Comparison of ENCODE assay signal across 8 cellular contexts in the genomic region with DNA sequence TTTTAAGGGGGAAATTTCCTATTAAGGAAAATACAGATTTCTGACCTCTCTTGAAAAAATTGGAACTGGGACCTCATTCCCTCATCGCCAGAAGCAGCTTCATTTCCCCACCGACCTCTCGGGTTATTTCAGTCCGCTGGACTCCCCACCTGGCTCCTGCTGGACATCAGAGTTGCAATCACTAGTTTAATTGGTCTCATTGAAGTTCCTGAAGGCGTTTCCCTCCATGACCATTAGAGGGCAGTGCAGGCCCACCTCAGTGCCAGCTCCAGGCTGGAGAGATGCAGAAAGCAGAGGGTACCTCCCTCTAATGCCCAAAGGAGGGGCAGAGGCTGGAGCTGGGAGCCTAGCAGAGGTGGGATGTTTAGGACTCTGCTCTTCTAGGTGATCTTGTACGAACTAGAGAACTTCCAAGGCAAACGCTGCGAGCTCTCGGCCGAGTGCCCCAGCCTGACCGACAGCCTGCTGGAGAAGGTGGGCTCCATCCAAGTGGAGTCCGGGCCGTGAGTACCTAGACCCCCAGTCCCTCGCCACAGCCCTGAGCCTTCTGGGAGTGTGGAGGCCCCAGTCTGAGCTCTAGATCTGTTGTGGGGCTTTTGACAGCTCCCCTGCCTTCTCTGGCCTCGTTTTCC. TPM values are rescaled to one million over a fixed set of nuclear protein-coding genes. Genes with fewer than 3 reads are reported as not detected.
A peak's percentile ranks its signal among the peaks of the same experiment; 100 is the strongest.
DNase-seq lines count a peak whose midpoint lies in the region; ATAC-seq and TF ChIP-seq lines count a peak whose summit lies in the region.

No MANE protein-coding gene starts in this region.

- DNase-seq in Right ventricle myocardium inferior (ENCODE audit: missing footprints), result no peak
- DNase-seq in cardiac septum (ENCODE audit: low spot score), result no peak
- DNase-seq in NCI-H345 treated with DMSO at 0.1 percent for 48 hours (lab: John Stamatoyannopoulos, UW; ENCODE audit: unreplicated experiment), result peak; percentile 13
- DNase-seq in activated CD4-positive, alpha-beta T cell treated with anti-CD3 and anti-CD28 coated beads, Interleukin-2, amount 10 ng/mL, durations not matched to agents 7 days and 5 days, result peak; percentile 63
- DNase-seq in dorsolateral prefrontal cortex, result peak in 6 of 10 donors; percentile 42 to 73 (median 62)
- peak; percentile 45 for DNase-seq in lung (ENCODE audit: low spot score)
- DNase-seq in stimulated activated CD8-positive, alpha-beta memory T cell treated with anti-CD3 and anti-CD28 coated beads, Interleukin-15, amount 100 ng/mL, for 48 hours (ENCODE audit: low read depth in 2 of 2), result peak; percentile 14 to 32
- no peak for DNase-seq in mesenteric fat pad (ENCODE audit: low spot score)

- H3K4me3 ChIP-seq in dorsolateral prefrontal cortex, result no peak overlapping the region
- H3K4me3 ChIP-seq in lung, result no peak overlapping the region

- intact Hi-C loops in Right ventricle myocardium inferior (cut with DNase I), result no loop called here
- intact Hi-C loops in cardiac septum (cut with DNase I), result loop anchor here (5.0 kb wide), 1 partner anchor 135 kb away; no protein-coding TSS in a partner anchor
- intact Hi-C loops in dorsolateral prefrontal cortex (cut with DNase I), result no loop called here

- POLR2A ChIA-PET in activated CD4-positive, alpha-beta T cell treated with anti-CD3 and anti-CD28 coated beads, Interleukin-2, amount 10 ng/mL, durations not matched to agents 7 days and 5 days (lab: Charles Lee), result no interaction called here

- no peak overlapping the region for H3K27ac Mint-ChIP-seq in activated CD4-positive, alpha-beta T cell treated with anti-CD3 and anti-CD28 coated beads, Interleukin-2, amount 10 ng/mL, durations not matched to agents 7 days and 5 days

- H3K36me3 Mint-ChIP-seq in activated CD4-positive, alpha-beta T cell treated with anti-CD3 and anti-CD28 coated beads, Interleukin-2, amount 10 ng/mL, durations not matched to agents 7 days and 5 days (ENCODE audit: low read depth), result no peaks in the 10 kb centered on the region

- no peaks in the 10 kb centered on the region for H3K27me3 Mint-ChIP-seq in activated CD4-positive, alpha-beta T cell treated with anti-CD3 and anti-CD28 coated beads, Interleukin-2, amount 10 ng/mL, durations not matched to agents 7 days and 5 days

- H3K27me3 ChIP-seq in dorsolateral prefrontal cortex, result no peaks in the 10 kb centered on the region
- no peaks in the 10 kb centered on the region for H3K27me3 ChIP-seq in lung (ENCODE audit: control insufficient read depth, insufficient read depth)

- no peaks in the 10 kb centered on the region for H3K4me1 ChIP-seq in lung (ENCODE audit: control insufficient read depth in 2 of 2, insufficient read depth in 2 of 2, low read length in 2 of 2)

- peak; percentile 57 to 91 (median 82) for TF ChIP-seq CTCF in dorsolateral prefrontal cortex (IDR thresholded peaks at IDR 0.05 in 54 of 56, conservative IDR thresholded peaks at IDR 0.05 in 2 of 56; ENCODE audit: low read depth in 1 of 56, partially characterized antibody in 56 of 56)
- TF ChIP-seq CTCF in lung (IDR thresholded peaks at IDR 0.05; ENCODE audit: control extremely low read depth, extremely low read depth), result peak; percentile 69

- no peaks in the 10 kb centered on the region for H3K9me3 Mint-ChIP-seq in activated CD4-positive, alpha-beta T cell treated with anti-CD3 and anti-CD28 coated beads, Interleukin-2, amount 10 ng/mL, durations not matched to agents 7 days and 5 days

- peak; percentile 34 for ATAC-seq in Right ventricle myocardium inferior
- ATAC-seq in lung (ENCODE audit: insufficient read depth, low FRiP score), result peak; percentile 62

- H3K9me3 ChIP-seq in lung (ENCODE audit: control insufficient read depth in 2 of 2, insufficient read depth in 1 of 2, low read length in 1 of 2), result no peaks in the 10 kb centered on the region

- H3K4me1 Mint-ChIP-seq in activated CD4-positive, alpha-beta T cell treated with anti-CD3 and anti-CD28 coated beads, Interleukin-2, amount 10 ng/mL, durations not matched to agents 7 days and 5 days, result peaks cover 9% of the 10 kb centered on the region

- no peak overlapping the region for H3K27ac ChIP-seq in dorsolateral prefrontal cortex
- H3K27ac ChIP-seq in lung (ENCODE audit: low read depth in 1 of 2, low read length in 1 of 2), result no peak overlapping the region

- CTCF ChIA-PET in activated CD4-positive, alpha-beta T cell treated with anti-CD3 and anti-CD28 coated beads, Interleukin-2, amount 10 ng/mL, durations not matched to agents 7 days and 5 days (lab: Charles Lee), result interaction anchor here (0.5 to 1.5 kb wide), 11 partner anchors 8 to 1162 kb away, joined by 3 to 7 read pairs (median 3); no protein-coding TSS in a partner anchor

- peaks cover 0 to 15% of the 10 kb centered on the region in 2 donors for H3K36me3 ChIP-seq in lung (ENCODE audit: control insufficient read depth in 2 of 2, insufficient read depth in 2 of 2, low read length in 2 of 2)

- no peak overlapping the region for H3K4me3 Mint-ChIP-seq in activated CD4-positive, alpha-beta T cell treated with anti-CD3 and anti-CD28 coated beads, Interleukin-2, amount 10 ng/mL, durations not matched to agents 7 days and 5 days

- WGBS in lung, 2 donors, result 55 to 57% methylated on average over 15 of the region's 15 CpGs

RNA-seq across cellular contexts. Expression of a gene that starts 2.7 kb away (rescaled TPM):
- not detected for total RNA-seq in Right ventricle myocardium inferior
- not detected for total RNA-seq in cardiac septum
- total RNA-seq in activated CD4-positive, alpha-beta T cell treated with anti-CD3 and anti-CD28 coated beads, Interleukin-2, amount 10 ng/mL, durations not matched to agents 7 days and 5 days, result under 1 TPM; 0.25 to 0.57 TPM
- 1 to 10 TPM in 37 of 120 experiments, under 1 TPM in 22, not detected in 61; 0.56 to 3.7 (median 1.2) TPM for total RNA-seq in dorsolateral prefrontal cortex
- total RNA-seq in lung, result not detected
- under 1 TPM in 1 of 2 donors, not detected in 1; 0.53 TPM for polyA plus RNA-seq in lung
- total RNA-seq in mesenteric fat pad, result not detected

RNA-seq across cellular contexts. Expression of a gene that starts 17.0 kb away (rescaled TPM):
- total RNA-seq in Right ventricle myocardium inferior (not detected), cardiac septum (not detected), dorsolateral prefrontal cortex (1 to 10 TPM in 28 of 120 experiments, under 1 TPM in 26, not detected in 66; 0.52 to 2.4 (median 1.0) TPM), lung (under 1 TPM in 1 of 2 donors, not detected in 1; 0.31 TPM), mesenteric fat pad (not detected)
- under 1 TPM in 1 of 2 experiments, not detected in 1; 0.45 TPM for total RNA-seq in activated CD4-positive, alpha-beta T cell treated with anti-CD3 and anti-CD28 coated beads, Interleukin-2, amount 10 ng/mL, durations not matched to agents 7 days and 5 days
- polyA plus RNA-seq in lung, result under 1 TPM; 0.08 to 0.65 TPM

Comparison
In these comparisons a context has a peak if more than half of its experiments do, and no peak if none do; other contexts are left out.
1. DNase-seq: peak in NCI-H345 treated with DMSO at 0.1 percent for 48 hours (single experiment), activated CD4-positive, alpha-beta T cell treated with anti-CD3 and anti-CD28 coated beads, Interleukin-2, amount 10 ng/mL, durations not matched to agents 7 days and 5 days (single experiment), dorsolateral prefrontal cortex (6 of 10), lung (single experiment) and stimulated activated CD8-positive, alpha-beta memory T cell treated with anti-CD3 and anti-CD28 coated beads, Interleukin-15, amount 100 ng/mL, for 48 hours (2 of 2); none in Right ventricle myocardium inferior (single experiment), cardiac septum (single experiment) and mesenteric fat pad (single experiment).